Comparison of ENCODE assay signal across 21 cellular contexts in the genomic region with DNA sequence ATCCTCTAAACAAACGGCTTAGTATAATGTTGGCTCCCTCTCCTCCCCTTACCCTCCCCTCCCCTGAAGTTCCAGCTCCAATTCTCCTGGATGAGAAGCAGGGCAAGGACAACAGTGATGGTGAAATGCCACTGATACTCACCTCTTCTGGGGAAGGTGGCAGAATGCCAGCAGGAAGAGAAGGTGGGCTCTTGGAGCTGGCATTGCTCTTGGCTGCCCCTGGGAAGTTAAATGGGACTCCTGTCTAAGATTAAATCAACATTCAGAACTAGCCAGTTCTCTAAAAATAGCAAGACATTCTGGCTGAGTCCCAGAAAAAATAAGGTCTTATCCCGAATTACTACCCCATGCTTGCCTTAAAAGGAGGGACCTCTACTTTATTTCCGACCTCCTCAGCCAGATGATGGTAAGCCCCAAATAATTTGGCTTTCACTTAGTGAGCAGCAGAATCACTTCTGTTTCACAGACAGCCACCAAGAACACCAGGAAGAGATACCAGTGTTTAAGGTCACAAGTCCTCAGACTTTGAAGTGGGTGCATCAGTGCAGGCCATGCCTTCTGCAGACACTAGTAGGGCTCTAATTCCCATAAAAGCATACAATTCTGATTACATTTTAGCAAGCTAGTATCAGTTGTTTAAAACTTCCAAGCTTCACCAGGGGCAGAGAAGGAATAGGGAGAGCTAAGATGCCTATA. TPM values are rescaled to one million over a fixed set of nuclear protein-coding genes. Genes with fewer than 3 reads are reported as not detected.
"Had no signal": no experiment of that assay in that cellular context is flagged by ENCODE, and none has a peak within 500 bp of the region (broad histone marks: within the 10 kb centered on the region; RNA-seq: fewer than 3 reads in every experiment).

No MANE protein-coding gene starts in this region.

- H3K36me3 ChIP-seq: colonic mucosa, left lung, neutrophil, pancreas, tibial artery had no signal

- H3K27ac ChIP-seq: colonic mucosa, left lung, neutrophil, pancreas, tibial artery had no signal

- H3K27me3 ChIP-seq: colonic mucosa, neutrophil, pancreas, tibial artery had no signal

- H3K4me3 ChIP-seq: colonic mucosa, left lung, pancreas, tibial artery had no signal

- ATAC-seq: activated CD4-positive, alpha-beta T cell treated with anti-CD3 and anti-CD28 coated beads for 36 hours; activated CD8-positive, alpha-beta memory T cell treated with anti-CD3 and anti-CD28 coated beads, Interleukin-2, amount 10 ng/mL, durations not matched to agents 7 days and 5 days; left lung; naive thymus-derived CD8-positive, alpha-beta T cell; sciatic nerve had no signal

- H3K4me1 ChIP-seq: colonic mucosa, left lung had no signal

- DNase-seq: activated CD4-positive, alpha-beta memory T cell treated with anti-CD3 and anti-CD28 coated beads, Interleukin-2, amount 10 ng/mL, durations not matched to agents 7 days and 5 days; activated CD4-positive, alpha-beta T cell treated with anti-CD3 and anti-CD28 coated beads for 36 hours; activated CD8-positive, alpha-beta memory T cell treated with anti-CD3 and anti-CD28 coated beads, Interleukin-2, amount 10 ng/mL, durations not matched to agents 7 days and 5 days; activated naive CD8-positive, alpha-beta T cell treated with anti-CD3 and anti-CD28 coated beads, Interleukin-2, amount 10 ng/mL, durations not matched to agents 7 days and 5 days; central memory CD4-positive, alpha-beta T cell; colonic mucosa; foreskin melanocyte; hypothalamus; islet precursor cell; left lung; naive thymus-derived CD8-positive, alpha-beta T cell; pancreas; stimulated activated CD8-positive, alpha-beta memory T cell treated with anti-CD3 and anti-CD28 coated beads, Interleukin-4, amount 100 ng/mL, for 48 hours; stimulated activated naive CD4-positive, alpha-beta T cell; tibial artery had no signal

- H3K9me3 ChIP-seq: colonic mucosa, left lung, neutrophil, pancreas, tibial artery had no signal

RNA-seq across cellular contexts. Expression of gene IL17A, which starts 46.0 kb away (rescaled TPM):
- total RNA-seq: activated CD8-positive, alpha-beta memory T cell treated with anti-CD3 and anti-CD28 coated beads, Interleukin-2, amount 10 ng/mL, durations not matched to agents 7 days and 5 days; activated naive CD8-positive, alpha-beta T cell treated with anti-CD3 and anti-CD28 coated beads, Interleukin-2, amount 10 ng/mL, durations not matched to agents 7 days and 5 days; colonic mucosa; epithelial cell of proximal tubule; left lung; lung microvascular endothelial cell; mononuclear cell; naive thymus-derived CD8-positive, alpha-beta T cell; pancreas; sciatic nerve; subcutaneous adipose tissue had no signal
- polyA plus RNA-seq: naive thymus-derived CD8-positive, alpha-beta T cell; pancreas had no signal

RNA-seq across cellular contexts. Expression of gene PKHD1, which starts 52.7 kb away (rescaled TPM):
- total RNA-seq: activated CD4-positive, alpha-beta memory T cell treated with anti-CD3 and anti-CD28 coated beads, Interleukin-2, amount 10 ng/mL, durations not matched to agents 7 days and 5 days; activated CD8-positive, alpha-beta memory T cell treated with anti-CD3 and anti-CD28 coated beads, Interleukin-2, amount 10 ng/mL, durations not matched to agents 7 days and 5 days; activated naive CD8-positive, alpha-beta T cell treated with anti-CD3 and anti-CD28 coated beads, Interleukin-2, amount 10 ng/mL, durations not matched to agents 7 days and 5 days; lung microvascular endothelial cell; naive thymus-derived CD8-positive, alpha-beta T cell had no signal
- polyA plus RNA-seq: naive thymus-derived CD8-positive, alpha-beta T cell had no signal
